Comparison of ENCODE assay signal across 1 cellular context in genomic region chr16:57029161-57030160, GRCh38.
A peak's percentile ranks its signal among the peaks of the same experiment; 100 is the strongest.
TF ChIP-seq lines count a peak whose summit lies in the region.

No MANE protein-coding gene starts in this region.

TF ChIP-seq in IMR-90, 13 proteins besides CTCF, POLR2A, EP300 and RAD21 (continued from another document):
- TF ChIP-seq MAFK (IDR thresholded peaks at IDR 0.05; ENCODE audit: low read depth, low read length) (0 out of 2 replicates have a peak, but pooled peaks have one; percentile 20), ELK1 (IDR thresholded peaks at IDR 0.05; ENCODE audit: borderline replicate concordance, low read depth, low read length) (no peak), MXI1 (IDR thresholded peaks at IDR 0.05; ENCODE audit: borderline replicate concordance, low read depth, low read length) (no peak), BHLHE40 (IDR thresholded peaks at IDR 0.05; ENCODE audit: low read depth, low read length) (no peak), SMC3 (IDR thresholded peaks at IDR 0.05; ENCODE audit: low read depth, low read length) (no peak), CEBPB (IDR thresholded peaks at IDR 0.05; ENCODE audit: low read depth, low read length) (no peak), FOS (IDR thresholded peaks at IDR 0.05; ENCODE audit: low read depth, low read length) (peak; percentile 76), MAZ (IDR thresholded peaks at IDR 0.05; ENCODE audit: borderline replicate concordance, low read depth, low read length) (peak; percentile 45; the same call in 1 of the 2 replicates)
